8 cellular contexts compared by ENCODE assay signal in genomic region chr1:183218981-183219621, GRCh38. TPM values are rescaled to one million over a fixed set of nuclear protein-coding genes. Genes with fewer than 3 reads are reported as not detected.
DNase-seq lines count a peak whose midpoint lies in the region; ATAC-seq and TF ChIP-seq lines count a peak whose summit lies in the region.

No MANE protein-coding gene starts in this region.

- H3K4me3 ChIP-seq in OCI-LY7 (ENCODE audit: low read depth, low read length, poor library complexity, severe bottlenecking) (no peak overlapping the region), colonic mucosa (no peak overlapping the region), psoas muscle (no peak overlapping the region)

- ATAC-seq in GM18511 (IDR thresholded peaks at IDR 0.05; ENCODE audit: unreplicated experiment) (peak; percentile 46), psoas muscle (peak; percentile 34 to 56 (median 36)), HG03039 (IDR thresholded peaks at IDR 0.05; ENCODE audit: unreplicated experiment) (no peak)

- H3K9me3 ChIP-seq in OCI-LY7 (ENCODE audit: low read length), result no peaks in the 10 kb centered on the region
- H3K9me3 ChIP-seq in colonic mucosa, result no peaks in the 10 kb centered on the region
- H3K9me3 ChIP-seq in psoas muscle, result no peaks in the 10 kb centered on the region

- H3K79me2 ChIP-seq in OCI-LY7 (ENCODE audit: insufficient read depth, low read depth, low read length), result no peaks in the 10 kb centered on the region

- H3K27me3 ChIP-seq in colonic mucosa, result no peaks in the 10 kb centered on the region
- H3K27me3 ChIP-seq in psoas muscle (ENCODE audit: insufficient read depth in 3 of 3, low read length in 2 of 3), result no peaks in the 10 kb centered on the region

- H2AFZ ChIP-seq in OCI-LY7 (ENCODE audit: low read length), result no peak overlapping the region

- H3K27ac ChIP-seq in OCI-LY7 (ENCODE audit: low read depth, low read length, poor library complexity, severe bottlenecking), result no peak overlapping the region
- no peak overlapping the region for H3K27ac ChIP-seq in colonic mucosa
- H3K27ac ChIP-seq in psoas muscle, result peak overlapping the region; percentile 62

- no peaks in the 10 kb centered on the region for H3K9me2 ChIP-seq in OCI-LY7 (ENCODE audit: insufficient read depth, low read length)

- no TSS peak for BruUV-seq in OCI-LY7 (replicated peaks; lab: Mats Ljungman, UMichigan)

- H3K9ac ChIP-seq in colonic mucosa (ENCODE audit: low read depth in 2 of 2, low read length in 2 of 2), result peak overlapping the region in 1 of 2 donors; percentile 25

- intact Hi-C loops in OCI-LY7 (cut with micrococcal nuclease; ENCODE audit: unreplicated experiment), result no loop called here
- intact Hi-C loops in colonic mucosa (cut with DNase I), result no loop called here
- intact Hi-C loops in psoas muscle (cut with DNase I), result no loop called here

- H3K4me2 ChIP-seq in OCI-LY7 (ENCODE audit: low read length), result no peak overlapping the region

- H4K20me1 ChIP-seq in OCI-LY7 (ENCODE audit: insufficient read depth, low read length), result no peaks in the 10 kb centered on the region

- H3K36me3 ChIP-seq in OCI-LY7 (ENCODE audit: insufficient read depth, low read length) (no peaks in the 10 kb centered on the region), colonic mucosa (no peaks in the 10 kb centered on the region), psoas muscle (ENCODE audit: insufficient read depth in 1 of 2, low read depth in 1 of 2) (no peaks in the 10 kb centered on the region)

- peaks cover 5% of the 10 kb centered on the region for H3K4me1 ChIP-seq in OCI-LY7 (ENCODE audit: insufficient read depth, low read length, poor library complexity, severe bottlenecking)
- H3K4me1 ChIP-seq in colonic mucosa, result peaks cover 4% of the 10 kb centered on the region
- peaks cover 15% of the 10 kb centered on the region for H3K4me1 ChIP-seq in psoas muscle

- POLR2A ChIA-PET in OCI-LY7 (lab: Charles Lee), result interaction anchor here (0.7 to 1.1 kb wide), 2 partner anchors 95 to 228 kb away, joined by 3 to 4 read pairs; no protein-coding TSS in a partner anchor

- no peak for TF ChIP-seq CTCF in OCI-LY7 (conservative IDR thresholded peaks at IDR 0.05; ENCODE audit: low read length)
- no peak for TF ChIP-seq CTCF in colonic mucosa (IDR thresholded peaks at IDR 0.05)
- no peak for TF ChIP-seq CTCF in psoas muscle (IDR thresholded peaks at IDR 0.05)

- DNase-seq in OCI-LY7 (ENCODE audit: low spot score) (peak; percentile 61), colonic mucosa (peak; percentile 44), psoas muscle (no peak), LoVo (ENCODE audit: low spot score) (no peak), AG20443 (ENCODE audit: low spot score) (no peak), Ammon's horn (ENCODE audit: low spot score) (no peak)

- CTCF ChIA-PET in OCI-LY7 (lab: Charles Lee; ENCODE audit: unreplicated experiment), result no interaction called here

- 40 to 43% (median 40%) methylated on average over 5 of the region's 5 CpGs for WGBS in psoas muscle, 3 donors

RNA-seq across cellular contexts. Expression of gene LAMC2, which starts 33.0 kb away (rescaled TPM):
- not detected in 2 replicates for total RNA-seq in OCI-LY7 (2014; rRNA removed; shearing (Covaris generic))
- 0.38 and 0.63 TPM in 2 replicates for total RNA-seq in OCI-LY7 (2022)
- total RNA-seq in colonic mucosa, result 10 to 100 TPM; 25.3 to 27.7 TPM
- total RNA-seq in psoas muscle, result 1 to 10 TPM in 1 of 4 donors, under 1 TPM in 3; 0.25 to 1.2 (median 0.76) TPM
- polyA plus RNA-seq in psoas muscle, result 1 to 10 TPM in 2 of 3 donors, under 1 TPM in 1; 0.99 to 1.3 (median 1.3) TPM

Comparison
In these comparisons a context has a peak if more than half of its experiments do, and no peak if none do; other contexts are left out.
1. DNase-seq: peak in OCI-LY7 (single experiment) and colonic mucosa (single experiment); none in psoas muscle (0 of 2), LoVo (single experiment), AG20443 (single experiment) and Ammon's horn (single experiment).
2. RNA of gene LAMC2, which starts 33.0 kb away (total RNA-seq): 25.3 to 27.7 TPM in colonic mucosa; 0.25 to 1.2 TPM in psoas muscle and 0.38 to 0.63 TPM in OCI-LY7; every median in the first group is over 10 times any median in the second.